ENCODE assay signal across 8 cellular contexts in the genomic region with DNA sequence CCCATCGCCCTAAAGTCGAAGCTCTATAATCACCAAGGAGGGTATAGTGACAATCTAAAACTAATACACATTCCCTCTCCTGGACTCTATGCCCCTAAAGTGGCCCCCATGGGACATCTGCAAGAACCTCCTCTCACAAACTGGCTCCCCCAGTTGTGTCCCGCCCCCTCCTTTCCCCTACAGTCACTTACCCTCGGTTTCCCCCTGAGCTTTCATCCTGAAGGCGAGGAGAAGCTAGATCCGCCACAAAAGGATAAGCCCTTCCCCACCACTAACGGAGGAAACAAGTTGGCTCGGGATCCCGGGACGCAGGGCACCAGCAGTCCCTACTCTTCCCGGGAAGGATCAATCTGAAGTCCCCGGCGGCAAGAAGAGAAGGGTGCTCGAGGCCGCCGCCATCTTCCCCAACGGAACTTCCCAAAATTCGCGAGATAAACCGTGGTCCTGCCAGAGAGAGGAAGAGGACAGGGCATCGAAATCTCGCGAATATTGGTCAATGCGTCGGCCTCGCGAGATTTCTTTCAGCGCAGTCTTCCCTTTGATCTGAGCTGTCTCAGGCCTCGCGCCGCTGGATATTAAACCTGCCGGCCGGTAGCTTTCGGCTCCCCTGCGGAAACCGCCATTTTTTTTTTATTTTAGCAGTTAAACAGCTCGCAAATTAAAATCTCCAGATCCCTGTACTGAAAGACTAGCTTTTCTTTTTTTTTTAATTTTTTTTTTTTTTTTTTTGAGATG. TPM values are rescaled to one million over a fixed set of nuclear protein-coding genes. Genes with fewer than 3 reads are reported as not detected.
DNase-seq lines count a peak whose midpoint lies in the region; ATAC-seq, FAIRE-seq and TF ChIP-seq lines count a peak whose summit lies in the region.

A gene with protein sequence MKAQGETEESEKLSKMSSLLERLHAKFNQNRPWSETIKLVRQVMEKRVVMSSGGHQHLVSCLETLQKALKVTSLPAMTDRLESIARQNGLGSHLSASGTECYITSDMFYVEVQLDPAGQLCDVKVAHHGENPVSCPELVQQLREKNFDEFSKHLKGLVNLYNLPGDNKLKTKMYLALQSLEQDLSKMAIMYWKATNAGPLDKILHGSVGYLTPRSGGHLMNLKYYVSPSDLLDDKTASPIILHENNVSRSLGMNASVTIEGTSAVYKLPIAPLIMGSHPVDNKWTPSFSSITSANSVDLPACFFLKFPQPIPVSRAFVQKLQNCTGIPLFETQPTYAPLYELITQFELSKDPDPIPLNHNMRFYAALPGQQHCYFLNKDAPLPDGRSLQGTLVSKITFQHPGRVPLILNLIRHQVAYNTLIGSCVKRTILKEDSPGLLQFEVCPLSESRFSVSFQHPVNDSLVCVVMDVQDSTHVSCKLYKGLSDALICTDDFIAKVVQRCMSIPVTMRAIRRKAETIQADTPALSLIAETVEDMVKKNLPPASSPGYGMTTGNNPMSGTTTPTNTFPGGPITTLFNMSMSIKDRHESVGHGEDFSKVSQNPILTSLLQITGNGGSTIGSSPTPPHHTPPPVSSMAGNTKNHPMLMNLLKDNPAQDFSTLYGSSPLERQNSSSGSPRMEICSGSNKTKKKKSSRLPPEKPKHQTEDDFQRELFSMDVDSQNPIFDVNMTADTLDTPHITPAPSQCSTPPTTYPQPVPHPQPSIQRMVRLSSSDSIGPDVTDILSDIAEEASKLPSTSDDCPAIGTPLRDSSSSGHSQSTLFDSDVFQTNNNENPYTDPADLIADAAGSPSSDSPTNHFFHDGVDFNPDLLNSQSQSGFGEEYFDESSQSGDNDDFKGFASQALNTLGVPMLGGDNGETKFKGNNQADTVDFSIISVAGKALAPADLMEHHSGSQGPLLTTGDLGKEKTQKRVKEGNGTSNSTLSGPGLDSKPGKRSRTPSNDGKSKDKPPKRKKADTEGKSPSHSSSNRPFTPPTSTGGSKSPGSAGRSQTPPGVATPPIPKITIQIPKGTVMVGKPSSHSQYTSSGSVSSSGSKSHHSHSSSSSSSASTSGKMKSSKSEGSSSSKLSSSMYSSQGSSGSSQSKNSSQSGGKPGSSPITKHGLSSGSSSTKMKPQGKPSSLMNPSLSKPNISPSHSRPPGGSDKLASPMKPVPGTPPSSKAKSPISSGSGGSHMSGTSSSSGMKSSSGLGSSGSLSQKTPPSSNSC (N-terminal part only) (minus strand): TSS at position 417 of the 735 bp plus-strand sequence. CDS start 201 bp downstream, at position 216.

- H3K27ac ChIP-seq in smooth muscle cell (ENCODE audit: low read depth): peak within 1 kb of the TSS; percentile 98

- DNase-seq in ACHN: peak; percentile 99
- DNase-seq in NCI-H2227 treated with DMSO at 0.1 percent for 48 hours (lab: John Stamatoyannopoulos, UW): peak; percentile 98
- DNase-seq in bronchial epithelial cell (ENCODE audit: low read depth): peak; percentile 95
- peak; percentile 99 for DNase-seq in iPS-NIHi11 (ENCODE audit: low spot score)
- DNase-seq in smooth muscle cell (lab: John Stamatoyannopoulos, UW; ENCODE audit: unreplicated experiment): peak; percentile 55

- in situ Hi-C loops in ACHN (cut with HindIII; ENCODE audit: low pct_ligation_motif_present, low pct_unique_long_range_greater_than_20kb, low sequenced_read_pairs): no loop called here

- H3K4me3 ChIP-seq in WI38 (ENCODE audit: low read depth, low read length): peak within 1 kb of the TSS; percentile 90
- H3K4me3 ChIP-seq in bronchial epithelial cell (ENCODE audit: low read depth, low read length): peak within 1 kb of the TSS; percentile 75
- H3K4me3 ChIP-seq in smooth muscle cell: peak within 1 kb of the TSS; percentile 98

- H3K4me1 ChIP-seq in smooth muscle cell (ENCODE audit: low read depth): peaks cover 5% of the 10 kb centered on the region

- H3K36me3 ChIP-seq in bronchial epithelial cell (ENCODE audit: control insufficient read depth, insufficient read depth, low read length): peaks cover 5% of the 10 kb centered on the region
- H3K36me3 ChIP-seq in smooth muscle cell (ENCODE audit: low read depth): no peaks in the 10 kb centered on the region

- peak within 1 kb of the TSS; percentile 87 for H3K4me2 ChIP-seq in smooth muscle cell

- TF ChIP-seq CTCF in WI38 (IDR thresholded peaks at IDR 0.05; ENCODE audit: low read depth, low read length): no peak
- no peak for TF ChIP-seq CTCF in bronchial epithelial cell (IDR thresholded peaks at IDR 0.05; ENCODE audit: insufficient read depth, low read length, severe bottlenecking)
- no peak for TF ChIP-seq CTCF in smooth muscle cell (IDR thresholded peaks at IDR 0.05; ENCODE audit: borderline replicate concordance, insufficient read depth, poor library complexity, severe bottlenecking)

- peaks cover 46% of the 10 kb centered on the region for H3K79me2 ChIP-seq in smooth muscle cell (ENCODE audit: low read depth)

- no peaks in the 10 kb centered on the region for H4K20me1 ChIP-seq in smooth muscle cell (ENCODE audit: low read depth)

- H3K9ac ChIP-seq in smooth muscle cell (ENCODE audit: low read depth): peak within 1 kb of the TSS; percentile 100

- 1% methylated on average over 37 of the region's 37 CpGs for WGBS in smooth muscle cell (ENCODE audit: low lambda C conversion rate)

- H2AFZ ChIP-seq in smooth muscle cell (ENCODE audit: low read depth): peak within 1 kb of the TSS; percentile 99

- no peaks in the 10 kb centered on the region for H3K27me3 ChIP-seq in bronchial epithelial cell (ENCODE audit: control insufficient read depth, insufficient read depth, low read length)
- H3K27me3 ChIP-seq in smooth muscle cell (ENCODE audit: low read depth): no peaks in the 10 kb centered on the region

- ATAC-seq in GM18873 (IDR thresholded peaks at IDR 0.05; ENCODE audit: low FRiP score, unreplicated experiment): peak; percentile 87
- ATAC-seq in HG03159 (IDR thresholded peaks at IDR 0.05; ENCODE audit: unreplicated experiment): peak; percentile 88

- FAIRE-seq in bronchial epithelial cell (lab: Jason Lieb, UNC): no peak

- peaks cover 5% of the 10 kb centered on the region for H3F3A ChIP-seq in smooth muscle cell (ENCODE audit: low read depth)

- no peaks in the 10 kb centered on the region for H3K9me3 ChIP-seq in smooth muscle cell (replicated peaks; ENCODE audit: low read depth)

RNA-seq across cellular contexts. Expression of the gene that starts here (rescaled TPM):
- total RNA-seq in bronchial epithelial cell (21.6 and 25.0 TPM in 2 replicates), smooth muscle cell (20.7 and 25.3 TPM in 2 replicates)
- polyA plus RNA-seq in smooth muscle cell: 9.5 and 11.2 TPM in 2 replicates

Comparison
In these comparisons a context has a peak if more than half of its experiments do, and no peak if none do; other contexts are left out.
1. Peak in every context shown above with its lines: DNase-seq, ATAC-seq, H3K4me3 ChIP-seq and H3K27ac ChIP-seq.